In genomic region chr6:39113788-39114187, GRCh38 we compare ENCODE assay signal across 9 cellular contexts. TPM values are rescaled to one million over a fixed set of nuclear protein-coding genes. Genes with fewer than 3 reads are reported as not detected.
A peak's percentile ranks its signal among the peaks of the same experiment; 100 is the strongest.
DNase-seq lines count a peak whose midpoint lies in the region; ATAC-seq, FAIRE-seq and TF ChIP-seq lines count a peak whose summit lies in the region.
"Had no signal": no experiment of that assay in that cellular context is flagged by ENCODE, and none has a peak within 500 bp of the region (broad histone marks: within the 10 kb centered on the region; RNA-seq: fewer than 3 reads in every experiment).

No MANE protein-coding gene starts in this region.

- peaks cover 5 to 16% of the 10 kb centered on the region in 2 donors for H3K36me3 Mint-ChIP-seq in naive B cell

- no peaks in the 10 kb centered on the region for H3K27me3 Mint-ChIP-seq in naive B cell

- POLR2A ChIA-PET in K562 (lab: Yijun Ruan, JAX) = interaction anchor here (1.7 to 2.0 kb wide), 3 partner anchors 9 to 13 kb away, joined by 5 to 23 read pairs (median 6); no protein-coding TSS in a partner anchor

- H3K27me3 ChIP-seq in BLaER1 (no peaks in the 10 kb centered on the region), HUES6 (ENCODE audit: control insufficient read depth, insufficient read depth, low read length) (no peaks in the 10 kb centered on the region), K562 (ENCODE audit: control insufficient read depth in 2 of 2, insufficient read depth in 2 of 2, low read length in 2 of 2) (no peaks in the 10 kb centered on the region), Peyer's patch (no peaks in the 10 kb centered on the region)

- no peak for TF ChIP-seq RAD21 in K562 (CRISPR knock-in tag; conservative IDR thresholded peaks at IDR 0.05 in 1 of 2, IDR thresholded peaks at IDR 0.05 in 1 of 2)

- H3K9me1 ChIP-seq in K562 (ENCODE audit: control insufficient read depth, insufficient read depth, low read length) = peaks cover 3% of the 10 kb centered on the region

- peak overlapping the region in 4 of 6 donors; percentile 94 to 99 (median 98) for H3K27ac Mint-ChIP-seq in naive B cell

- H2AFZ ChIP-seq in K562 (ENCODE audit: low read depth, low read length) = peak overlapping the region; percentile 95; the same call in 1 of the 2 replicates

- intact Hi-C loops in K562 (cut with micrococcal nuclease) = loop anchor here (10.0 kb wide), 1 partner anchor 111 kb away; the partner anchor contains the start of gene KCNK5

- CTCF ChIA-PET in K562 (lab: Yijun Ruan, JAX; ENCODE audit: low intra/inter-chr PET ratio) = no interaction called here

- H3K9me3 Mint-ChIP-seq in naive B cell = no peaks in the 10 kb centered on the region

- H3K4me1 Mint-ChIP-seq in naive B cell = peaks cover 26 to 41% (median 32%) of the 10 kb centered on the region in 3 donors

- H3K9me3 ChIP-seq in BLaER1 (no peaks in the 10 kb centered on the region), HUES6 (ENCODE audit: control insufficient read depth, insufficient read depth, low read depth, low read length) (no peaks in the 10 kb centered on the region), K562 (replicated peaks; ENCODE audit: control insufficient read depth, insufficient read depth, low read depth, low read length) (no peaks in the 10 kb centered on the region), Peyer's patch (no peaks in the 10 kb centered on the region)

- H4K20me1 ChIP-seq in BLaER1 = no peaks in the 10 kb centered on the region
- no peaks in the 10 kb centered on the region for H4K20me1 ChIP-seq in K562 (replicated peaks; ENCODE audit: control insufficient read depth, insufficient read depth, low read length)

- TF ChIP-seq EP300 in K562 (IDR thresholded peaks at IDR 0.05; ENCODE audit: low read length) = no peak

- TF ChIP-seq POLR2A in K562 (conservative IDR thresholded peaks at IDR 0.05) (no peak), Peyer's patch (IDR thresholded peaks at IDR 0.05) (no peak)

- BruUV-seq in K562 (replicated peaks; lab: Mats Ljungman, UMichigan) = TSS peak; percentile 47

- H3K4me1 ChIP-seq in BLaER1 = peaks cover 17% of the 10 kb centered on the region
- peaks cover 6% of the 10 kb centered on the region for H3K4me1 ChIP-seq in HUES6 (ENCODE audit: control insufficient read depth, insufficient read depth, low read length)
- H3K4me1 ChIP-seq in K562 (replicated peaks in 1 of 2; ENCODE audit: control insufficient read depth in 2 of 2, insufficient read depth in 2 of 2, low read length in 2 of 2) = peaks cover 6 to 10% of the 10 kb centered on the region in 2 experiments; a peak in 4 of 5 replicates
- peaks cover 0 to 11% (median 1%) of the 10 kb centered on the region in 4 donors for H3K4me1 ChIP-seq in Peyer's patch

- H3K36me3 ChIP-seq in BLaER1 (peaks cover 17% of the 10 kb centered on the region), HUES6 (ENCODE audit: control insufficient read depth, insufficient read depth, low read length) (peaks cover 17% of the 10 kb centered on the region), K562 (ENCODE audit: control insufficient read depth, insufficient read depth, low read length) (0 out of 3 replicates have a peak, but pooled peaks cover 6% of the 10 kb centered on the region), Peyer's patch (peaks cover 0 to 10% (median 2%) of the 10 kb centered on the region in 3 donors)

- no peaks in the 10 kb centered on the region for H3K79me2 ChIP-seq in K562 (ENCODE audit: control insufficient read depth, insufficient read depth, low read length)

- peak overlapping the region; percentile 81 for H3K4me2 ChIP-seq in BLaER1
- peak overlapping the region; percentile 89 for H3K4me2 ChIP-seq in K562 (ENCODE audit: insufficient read depth, low read length)

- TF ChIP-seq CTCF in K562 (IDR thresholded peaks at IDR 0.05 in 2 of 3, conservative IDR thresholded peaks at IDR 0.05 in 1 of 3; ENCODE audit: insufficient read depth in 2 of 3, low read depth in 1 of 3, low read length in 3 of 3) (no peak), Peyer's patch (IDR thresholded peaks at IDR 0.05) (no peak)

- DNase-seq in K562 (ENCODE audit: extremely low read depth in 1 of 4, low spot score in 3 of 4) = no peak
- no peak for DNase-seq in naive B cell
- no peak for DNase-seq in NCI-H2081 treated with DMSO at 0.1 percent for 48 hours (lab: John Stamatoyannopoulos, UW)
- DNase-seq in HK-2 (ENCODE audit: unreplicated experiment) = no peak
- no peak for DNase-seq in Peyer's patch
- DNase-seq: dermis blood vessel endothelial cell had no signal

- in situ Hi-C loops in K562 (cut with MboI) = no loop called here

- H3K4me3 Mint-ChIP-seq in naive B cell = peak overlapping the region; percentile 89 to 98 (median 95)

- no peak overlapping the region for H3K27ac ChIP-seq in BLaER1
- H3K27ac ChIP-seq in HUES6 (ENCODE audit: low read depth, low read length) = no peak overlapping the region
- no peak overlapping the region; the same call in 2 of the 3 replicates for H3K27ac ChIP-seq in K562 (ENCODE audit: extremely low read depth, low read depth, low read length)
- no peak overlapping the region for H3K27ac ChIP-seq in Peyer's patch

- H3K4me3 ChIP-seq in BLaER1 (peak overlapping the region; percentile 72; the same call in 1 of the 2 replicates), HUES6 (ENCODE audit: low read depth, low read length) (peak overlapping the region; percentile 74), K562 (peak overlapping the region; percentile 55), Peyer's patch (peak overlapping the region in 2 of 4 donors; percentile 69 to 73)

- ATAC-seq in K562 (no peak), naive B cell (ENCODE audit: low read depth in 2 of 2) (no peak), GM18858 (IDR thresholded peaks at IDR 0.05; ENCODE audit: unreplicated experiment) (no peak)

- peak; percentile 15 for FAIRE-seq in K562 (lab: Jason Lieb, UNC)

- 58% methylated on average over 1 of the region's 1 CpG for WGBS in K562 (ENCODE audit: insufficient coverage, low coverage, missing lambda C conversion rate)

- no peak overlapping the region for H3K9ac ChIP-seq in BLaER1
- H3K9ac ChIP-seq in HUES6 (ENCODE audit: low read length) = no peak overlapping the region
- H3K9ac ChIP-seq in K562 (ENCODE audit: insufficient read depth in 1 of 2, low read depth in 2 of 2, low read length in 2 of 2) = peak overlapping the region; percentile 78 to 91; a peak in 2 of 4 replicates

TF ChIP-seq in K562, 482 proteins besides CTCF, POLR2A, EP300 and RAD21 (continues in another document):
- TF ChIP-seq NONO (IDR thresholded peaks at IDR 0.05; ENCODE audit: low read depth in 2 of 2, low read length in 1 of 2) (no peak), RUNX1 (IDR thresholded peaks at IDR 0.05; ENCODE audit: low read depth) (no peak), TCFL5 (CRISPR knock-in tag; conservative IDR thresholded peaks at IDR 0.05) (no peak), C11orf30 (IDR thresholded peaks at IDR 0.05; ENCODE audit: low read depth) (peak; percentile 31; the same call in 1 of the 2 replicates), ZNF316 (IDR thresholded peaks at IDR 0.05) (peak; percentile 24; the same call in 1 of the 2 replicates)
- TF ChIP-seq, protein P1, sequence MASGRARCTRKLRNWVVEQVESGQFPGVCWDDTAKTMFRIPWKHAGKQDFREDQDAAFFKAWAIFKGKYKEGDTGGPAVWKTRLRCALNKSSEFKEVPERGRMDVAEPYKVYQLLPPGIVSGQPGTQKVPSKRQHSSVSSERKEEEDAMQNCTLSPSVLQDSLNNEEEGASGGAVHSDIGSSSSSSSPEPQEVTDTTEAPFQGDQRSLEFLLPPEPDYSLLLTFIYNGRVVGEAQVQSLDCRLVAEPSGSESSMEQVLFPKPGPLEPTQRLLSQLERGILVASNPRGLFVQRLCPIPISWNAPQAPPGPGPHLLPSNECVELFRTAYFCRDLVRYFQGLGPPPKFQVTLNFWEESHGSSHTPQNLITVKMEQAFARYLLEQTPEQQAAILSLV (tag; IDR thresholded peaks at IDR 0.05) = 0 out of 2 replicates have a peak, but pooled peaks have one; percentile 12

RNA-seq across cellular contexts. Expression of gene SAYSD1, which starts 1.2 kb away (rescaled TPM):
- 5.5 and 18.2 TPM in 2 replicates for total RNA-seq in K562 (2011; cell fraction: chromatin; rRNA removed; ENCODE audit: low replicate concordance)
- 7.2 and 8.4 TPM in 2 replicates for total RNA-seq in K562 (2011; cell fraction: nucleolus; rRNA removed)
- 12.2 and 15.6 TPM in 2 replicates for total RNA-seq in K562 (2011; cell fraction: nucleoplasm; rRNA removed)
- total RNA-seq in K562 (2014; rRNA removed) (11.1 and 11.6 TPM in 2 replicates), K562 (2014; rRNA removed; fragmentation: Illumina TruSeq; extraction: Trizol) (14.0 TPM in 2 replicates), K562 (2015; rRNA removed; fragmentation: Illumina TruSeq; extraction: Trizol) (13.8 and 15.2 TPM in 2 replicates), K562 (2021) (12.4 and 13.6 TPM in 2 replicates), Peyer's patch (10 to 100 TPM; 12.4 to 24.7 (median 19.1) TPM)
- polyA plus RNA-seq in K562 (2011; rRNA removed) (18.0 and 19.1 TPM in 2 replicates), K562 (2014; fragmentation: Illumina TruSeq; extraction: Trizol) (10.6 and 12.0 TPM in 2 replicates), K562 (2014; fragmentation: Nextera tagmentation; extraction: Ambion mirVana) (1 to 10 TPM; 3.5 to 4.2 TPM), K562 (2014; rRNA removed) (12.9 and 18.6 TPM in 2 replicates), naive B cell (ENCODE audit: low read depth in 6 of 6) (10 to 100 TPM; 16.4 to 21.0 (median 18.7) TPM)
- 9.0 and 14.2 TPM in 2 replicates for polyA plus RNA-seq in K562 (2011; cell fraction: cytosol; rRNA removed)
- polyA plus RNA-seq in K562 (2011; cell fraction: nucleus; rRNA removed) = 9.1 and 14.8 TPM in 2 replicates
- polyA plus RNA-seq in K562 (2012) = 9.8 and 9.9 TPM in 2 replicates
- polyA minus RNA-seq in K562 (2011; rRNA and poly(A)+ RNA removed) = 17.6 and 18.7 TPM in 2 replicates
- 5.2 and 8.8 TPM in 2 replicates for polyA minus RNA-seq in K562 (2011; cell fraction: cytosol; rRNA and poly(A)+ RNA removed)
- 9.7 and 20.2 TPM in 2 replicates for polyA minus RNA-seq in K562 (2011; cell fraction: nucleus; rRNA and poly(A)+ RNA removed)

Comparison
In these comparisons a context has a peak if more than half of its experiments do, and no peak if none do; other contexts are left out.
1. H3K9ac ChIP-seq: peak in K562 (2 of 2); none in BLaER1 (single experiment) and HUES6 (single experiment).